ENCODE assay signal across 14 cellular contexts in genomic region chr7:50327443-50327842, GRCh38. TPM values are rescaled to one million over a fixed set of nuclear protein-coding genes. Genes with fewer than 3 reads are reported as not detected.
DNase-seq lines count a peak whose midpoint lies in the region; ATAC-seq and TF ChIP-seq lines count a peak whose summit lies in the region.
"Had no signal": no experiment of that assay in that cellular context is flagged by ENCODE, and none has a peak within 500 bp of the region (broad histone marks: within the 10 kb centered on the region; RNA-seq: fewer than 3 reads in every experiment).

No MANE protein-coding gene starts in this region.

- peaks cover 74 to 94% of the 10 kb centered on the region in 2 donors for H3K36me3 Mint-ChIP-seq in CD4-positive, alpha-beta memory T cell
- H3K36me3 Mint-ChIP-seq in activated CD4-positive, alpha-beta memory T cell treated with anti-CD3 and anti-CD28 coated beads, Interleukin-2, amount 10 ng/mL, durations not matched to agents 7 days and 5 days (ENCODE audit: low read depth): peaks cover 60% of the 10 kb centered on the region

- no peaks in the 10 kb centered on the region for H3K27me3 Mint-ChIP-seq in CD4-positive, alpha-beta memory T cell
- no peaks in the 10 kb centered on the region for H3K27me3 Mint-ChIP-seq in activated CD4-positive, alpha-beta memory T cell treated with anti-CD3 and anti-CD28 coated beads, Interleukin-2, amount 10 ng/mL, durations not matched to agents 7 days and 5 days

- peaks cover 100% of the 10 kb centered on the region for H3K4me1 ChIP-seq in CD4-positive, alpha-beta memory T cell (ENCODE audit: insufficient read depth, low read length)

- DNase-seq in CD4-positive, alpha-beta memory T cell: peak in 1 of 5 donors; percentile 15
- no peak for DNase-seq in activated CD4-positive, alpha-beta memory T cell treated with anti-CD3 and anti-CD28 coated beads, Interleukin-2, amount 10 ng/mL, durations not matched to agents 7 days and 5 days
- no peak for DNase-seq in NCI-H774 (lab: John Stamatoyannopoulos, UW)
- DNase-seq in NCI-H2029 treated with DMSO at 0.1 percent for 48 hours (lab: John Stamatoyannopoulos, UW): no peak
- DNase-seq in GM20000 (ENCODE audit: low spot score): no peak
- no peak for DNase-seq in erythroblast (lab: John Stamatoyannopoulos, UW)
- DNase-seq: anterior cingulate cortex, GOT3, mesenchymal stem cell, NCI-H446 treated with DMSO at 0.1 percent for 48 hours had no signal

- intact Hi-C loops in CD4-positive, alpha-beta memory T cell (cut with micrococcal nuclease): no loop called here

- TF ChIP-seq CTCF in GM20000 (IDR thresholded peaks at IDR 0.05; ENCODE audit: extremely low read depth, missing control alignments): no peak

- H3K36me3 ChIP-seq in CD4-positive, alpha-beta memory T cell (ENCODE audit: insufficient read depth, low read length): peaks cover 66% of the 10 kb centered on the region

- TF ChIP-seq POLR2A in erythroblast (IDR thresholded peaks at IDR 0.05; ENCODE audit: low read length): no peak

- H3K4me1 Mint-ChIP-seq in CD4-positive, alpha-beta memory T cell: peaks cover 58 to 97% (median 70%) of the 10 kb centered on the region in 4 donors
- H3K4me1 Mint-ChIP-seq in activated CD4-positive, alpha-beta memory T cell treated with anti-CD3 and anti-CD28 coated beads, Interleukin-2, amount 10 ng/mL, durations not matched to agents 7 days and 5 days: peaks cover 57% of the 10 kb centered on the region

- H3K27me3 ChIP-seq in CD4-positive, alpha-beta memory T cell (ENCODE audit: insufficient read depth, low read length): no peaks in the 10 kb centered on the region

- POLR2A ChIA-PET in CD4-positive, alpha-beta memory T cell (lab: Charles Lee; ENCODE audit: partially characterized antibody): interaction anchor here (22.8 to 32.3 kb wide), 3 partner anchors 16 to 118 kb away, joined by 675 to 2673 read pairs (median 945); partner anchors contain the start of gene IKZF1
- POLR2A ChIA-PET in activated CD4-positive, alpha-beta memory T cell treated with anti-CD3 and anti-CD28 coated beads, Interleukin-2, amount 10 ng/mL, durations not matched to agents 7 days and 5 days (lab: Charles Lee): interaction anchor here (1.3 to 17.6 kb wide), 5 partner anchors 18 to 61 kb away, joined by 3 to 338 read pairs (median 5); partner anchors contain the start of gene IKZF1

- H3K4me3 ChIP-seq in CD4-positive, alpha-beta memory T cell (ENCODE audit: low read length in 2 of 2): no peak overlapping the region
- H3K4me3 ChIP-seq: SK-N-MC had no signal

- peak overlapping the region; percentile 44 for H3K27ac ChIP-seq in CD4-positive, alpha-beta memory T cell (ENCODE audit: low read depth, low read length)
- H3K27ac ChIP-seq: SK-N-MC had no signal

- H3K9me3 ChIP-seq in CD4-positive, alpha-beta memory T cell (ENCODE audit: control insufficient read depth in 1 of 2, low read length in 2 of 2): no peaks in the 10 kb centered on the region

- CTCF ChIA-PET in CD4-positive, alpha-beta memory T cell (lab: Charles Lee; ENCODE audit: partially characterized antibody): interaction anchor here (1.3 kb wide), 1 partner anchor 122 kb away, joined by 6 read pairs; no protein-coding TSS in a partner anchor
- CTCF ChIA-PET in activated CD4-positive, alpha-beta memory T cell treated with anti-CD3 and anti-CD28 coated beads, Interleukin-2, amount 10 ng/mL, durations not matched to agents 7 days and 5 days (lab: Charles Lee): interaction anchor here (1.1 to 1.2 kb wide), 2 partner anchors 20 to 46 kb away, joined by 3 read pairs; no protein-coding TSS in a partner anchor

- peak overlapping the region in 1 of 8 donors; percentile 50 for H3K4me3 Mint-ChIP-seq in CD4-positive, alpha-beta memory T cell
- no peak overlapping the region for H3K4me3 Mint-ChIP-seq in activated CD4-positive, alpha-beta memory T cell treated with anti-CD3 and anti-CD28 coated beads, Interleukin-2, amount 10 ng/mL, durations not matched to agents 7 days and 5 days

- peak overlapping the region in 5 of 7 donors; percentile 31 to 89 (median 87) for H3K27ac Mint-ChIP-seq in CD4-positive, alpha-beta memory T cell
- H3K27ac Mint-ChIP-seq in activated CD4-positive, alpha-beta memory T cell treated with anti-CD3 and anti-CD28 coated beads, Interleukin-2, amount 10 ng/mL, durations not matched to agents 7 days and 5 days: peak overlapping the region; percentile 21

- H3K9me3 Mint-ChIP-seq in CD4-positive, alpha-beta memory T cell: peaks cover 0 to 2% (median 0%) of the 10 kb centered on the region in 8 donors
- H3K9me3 Mint-ChIP-seq in activated CD4-positive, alpha-beta memory T cell treated with anti-CD3 and anti-CD28 coated beads, Interleukin-2, amount 10 ng/mL, durations not matched to agents 7 days and 5 days: no peaks in the 10 kb centered on the region

- peak; percentile 65 for ATAC-seq in GM18907 (IDR thresholded peaks at IDR 0.05; ENCODE audit: unreplicated experiment)
- ATAC-seq in HG02798 (IDR thresholded peaks at IDR 0.05; ENCODE audit: poor library complexity, unreplicated experiment): peak; percentile 50

RNA-seq across cellular contexts. Expression of gene IKZF1, which starts 22.9 kb away (rescaled TPM):
- 100 to 1,000 TPM; 474 to 479 TPM for total RNA-seq in CD4-positive, alpha-beta memory T cell
- polyA plus RNA-seq in CD4-positive, alpha-beta memory T cell: 100 to 1,000 TPM; 116 to 288 TPM
- total RNA-seq in activated CD4-positive, alpha-beta memory T cell treated with anti-CD3 and anti-CD28 coated beads, Interleukin-2, amount 10 ng/mL, durations not matched to agents 7 days and 5 days: 100 to 1,000 TPM; 383 to 404 TPM
- polyA plus RNA-seq: BJ had no signal
